Comparison of ENCODE assay signal across 3 cellular contexts in genomic region chr2:174540893-174541292, GRCh38.
TF ChIP-seq lines count a peak whose summit lies in the region.

No MANE protein-coding gene starts in this region.

TF ChIP-seq in HepG2, 621 proteins besides CTCF, POLR2A, EP300 and RAD21:
- TF ChIP-seq CEBPB (IDR thresholded peaks at IDR 0.05; ENCODE audit: borderline replicate concordance, low read depth, low read length) (peak; percentile 77), TEAD3 (CRISPR knock-in tag; optimal IDR thresholded peaks at IDR 0.05; ENCODE audit: borderline replicate concordance) (no peak), CREM (IDR thresholded peaks at IDR 0.05) (no peak), CREM (CRISPR knock-in tag; IDR thresholded peaks at IDR 0.05) (no peak), ATF7 (IDR thresholded peaks at IDR 0.05) (peak; percentile 43; the same call in 1 of the 2 replicates), ATF7 (CRISPR knock-in tag; IDR thresholded peaks at IDR 0.05) (no peak), CEBPG (CRISPR knock-in tag; IDR thresholded peaks at IDR 0.05) (peak; percentile 73)

TF ChIP-seq in H1, 55 proteins besides CTCF, POLR2A, EP300 and RAD21:
- TF ChIP-seq ASH2L (IDR thresholded peaks at IDR 0.05; ENCODE audit: low read length) (no peak), RFX5 (IDR thresholded peaks at IDR 0.05; ENCODE audit: borderline replicate concordance, low read depth, low read length) (no peak), CEBPB (IDR thresholded peaks at IDR 0.05; ENCODE audit: low read depth, low read length) (peak; percentile 59; the same call in 1 of the 2 replicates)

TF ChIP-seq in GM23338, 12 proteins besides CTCF, POLR2A, EP300 and RAD21:
- TF ChIP-seq EZH2 (IDR thresholded peaks at IDR 0.05; ENCODE audit: low read depth, unreplicated experiment) (no peak), REST (IDR thresholded peaks at IDR 0.05; ENCODE audit: unreplicated experiment) (no peak), ZNF114 (CRISPR knock-in tag; IDR thresholded peaks at IDR 0.05) (no peak), STAT1 (IDR thresholded peaks at IDR 0.05; ENCODE audit: unreplicated experiment) (no peak), POLR2AphosphoS5 (IDR thresholded peaks at IDR 0.05; ENCODE audit: low read depth) (no peak), ETS1 (IDR thresholded peaks at IDR 0.05) (no peak), CREB1 (CRISPR knock-in tag; IDR thresholded peaks at IDR 0.05; ENCODE audit: low read depth) (no peak)
